16 cellular contexts compared by ENCODE assay signal in the genomic region with DNA sequence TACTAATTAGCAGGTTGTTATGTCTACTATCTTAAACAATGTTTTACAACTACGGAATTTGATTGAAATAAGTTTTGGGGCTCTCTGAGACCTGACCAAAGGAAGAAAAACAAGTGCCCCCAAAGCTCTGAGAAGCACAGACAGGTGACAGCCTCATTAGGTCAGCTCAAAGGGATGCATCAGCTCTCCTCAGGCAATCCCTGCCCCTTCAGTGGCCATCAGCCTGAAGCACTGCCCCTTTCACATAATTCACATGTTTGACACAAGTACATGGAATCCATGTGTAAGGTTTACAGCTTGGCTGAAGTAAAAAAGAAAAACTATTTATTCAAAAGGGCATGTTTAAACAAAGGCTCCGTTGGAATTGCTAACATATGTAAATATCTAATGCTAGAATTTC. TPM values are rescaled to one million over a fixed set of nuclear protein-coding genes. Genes with fewer than 3 reads are reported as not detected.
A peak's percentile ranks its signal among the peaks of the same experiment; 100 is the strongest.
DNase-seq lines count a peak whose midpoint lies in the region; ATAC-seq, FAIRE-seq and TF ChIP-seq lines count a peak whose summit lies in the region.
"Had no signal": no experiment of that assay in that cellular context is flagged by ENCODE, and none has a peak within 500 bp of the region (broad histone marks: within the 10 kb centered on the region; RNA-seq: fewer than 3 reads in every experiment).

No MANE protein-coding gene starts in this region.

- H3K27ac ChIP-seq in DND-41 (ENCODE audit: low read length): peak overlapping the region; percentile 82
- H3K27ac ChIP-seq in keratinocyte (ENCODE audit: control insufficient read depth, insufficient read depth, low read length): no peak overlapping the region
- H3K27ac ChIP-seq: brain microvascular endothelial cell, coronary artery, vagina, VCaP had no signal

- TF ChIP-seq POLR2A in erythroblast (IDR thresholded peaks at IDR 0.05; ENCODE audit: low read length): no peak

- H4K20me1 ChIP-seq in DND-41 (ENCODE audit: insufficient read depth, low read length) (no peaks in the 10 kb centered on the region), keratinocyte (ENCODE audit: control insufficient read depth, extremely low read depth, insufficient read depth, low read length) (no peaks in the 10 kb centered on the region)

- no peaks in the 10 kb centered on the region for H3K9me1 ChIP-seq in keratinocyte (ENCODE audit: control insufficient read depth, extremely low read depth, insufficient read depth, low read length)

- TF ChIP-seq CTCF in DND-41 (IDR thresholded peaks at IDR 0.05; ENCODE audit: borderline replicate concordance, extremely low read depth, low read length, poor library complexity, severe bottlenecking) (no peak), keratinocyte (optimal IDR thresholded peaks at IDR 0.05 in 1 of 3, IDR thresholded peaks at IDR 0.05 in 1 of 3, conservative IDR thresholded peaks at IDR 0.05 in 1 of 3; ENCODE audit: extremely low read depth in 1 of 3, insufficient read depth in 2 of 3, low read length in 3 of 3) (no peak)

- POLR2A ChIA-PET in activated CD4-positive, alpha-beta T cell treated with anti-CD3 and anti-CD28 coated beads, Interleukin-2, amount 10 ng/mL, durations not matched to agents 7 days and 5 days (lab: Charles Lee): no interaction called here
- POLR2A ChIA-PET in activated CD4-positive, alpha-beta T cell treated with anti-CD3 and anti-CD28 coated beads for 36 hours (lab: Charles Lee): no interaction called here

- FAIRE-seq in keratinocyte (lab: Jason Lieb, UNC): peak; percentile 78

- CTCF ChIA-PET in activated CD4-positive, alpha-beta T cell treated with anti-CD3 and anti-CD28 coated beads, Interleukin-2, amount 10 ng/mL, durations not matched to agents 7 days and 5 days (lab: Charles Lee): interaction anchor here (1.2 to 1.7 kb wide), 2 partner anchors 9 to 14 kb away, joined by 3 read pairs; no protein-coding TSS in a partner anchor
- CTCF ChIA-PET in activated CD4-positive, alpha-beta T cell treated with anti-CD3 and anti-CD28 coated beads for 36 hours (lab: Charles Lee): interaction anchor here (0.6 to 4.6 kb wide), 8 partner anchors 12 to 338 kb away, joined by 3 to 24 read pairs (median 4); no protein-coding TSS in a partner anchor

- H3K79me2 ChIP-seq in DND-41 (ENCODE audit: insufficient read depth, low read length) (no peaks in the 10 kb centered on the region), keratinocyte (ENCODE audit: control insufficient read depth, insufficient read depth, low read length) (no peaks in the 10 kb centered on the region)

- H3K36me3 ChIP-seq in DND-41 (ENCODE audit: insufficient read depth, low read length) (no peaks in the 10 kb centered on the region), adipocyte (ENCODE audit: control insufficient read depth, insufficient read depth, low read length, severe bottlenecking) (no peaks in the 10 kb centered on the region), keratinocyte (ENCODE audit: control insufficient read depth in 2 of 2, extremely low read depth in 1 of 2, insufficient read depth in 2 of 2, low read length in 2 of 2) (no peaks in the 10 kb centered on the region)
- H3K36me3 ChIP-seq: brain microvascular endothelial cell, vagina had no signal

- H3K4me2 ChIP-seq in DND-41 (ENCODE audit: insufficient read depth, low read length) (peak overlapping the region; percentile 57), keratinocyte (ENCODE audit: control insufficient read depth, extremely low read depth, insufficient read depth, low read depth, low read length) (no peak overlapping the region)

- peaks cover 7% of the 10 kb centered on the region for H3K9me3 Mint-ChIP-seq in activated CD4-positive, alpha-beta T cell treated with anti-CD3 and anti-CD28 coated beads, Interleukin-2, amount 10 ng/mL, durations not matched to agents 7 days and 5 days
- H3K9me3 Mint-ChIP-seq in activated CD4-positive, alpha-beta T cell treated with anti-CD3 and anti-CD28 coated beads for 36 hours (ENCODE audit: low read depth): no peaks in the 10 kb centered on the region

- H3K4me1 ChIP-seq in DND-41 (ENCODE audit: insufficient read depth, low read length) (peaks cover 67% of the 10 kb centered on the region), adipocyte (ENCODE audit: control insufficient read depth, insufficient read depth, low read length) (peaks cover 13% of the 10 kb centered on the region), keratinocyte (ENCODE audit: control insufficient read depth, extremely low read depth, insufficient read depth, low read length) (peaks cover 18% of the 10 kb centered on the region)

- ATAC-seq in activated CD4-positive, alpha-beta T cell treated with anti-CD3 and anti-CD28 coated beads for 36 hours: no peak
- ATAC-seq in DND-41 (ENCODE audit: insufficient read depth, low read depth) (peak; percentile 15), left ventricle myocardium superior (no peak)

- no peak for DNase-seq in activated CD4-positive, alpha-beta T cell treated with anti-CD3 and anti-CD28 coated beads, Interleukin-2, amount 10 ng/mL, durations not matched to agents 7 days and 5 days
- DNase-seq in activated CD4-positive, alpha-beta T cell treated with anti-CD3 and anti-CD28 coated beads for 36 hours: no peak
- DNase-seq in DND-41 (no peak), adipocyte (ENCODE audit: low read depth) (peak; percentile 27), keratinocyte (ENCODE audit: low read depth, low spot score) (no peak), left ventricle myocardium superior (no peak), erythroblast (lab: John Stamatoyannopoulos, UW) (no peak), DMS114 treated with DMSO at 0.1 percent for 48 hours (lab: John Stamatoyannopoulos, UW; ENCODE audit: unreplicated experiment) (no peak)
- DNase-seq: NCI-H187 treated with DMSO at 0.1 percent for 48 hours had no signal

- H3K27me3 ChIP-seq in DND-41 (ENCODE audit: insufficient read depth, low read length, poor library complexity) (no peaks in the 10 kb centered on the region), adipocyte (replicated peaks; ENCODE audit: control insufficient read depth, insufficient read depth, low read length) (no peaks in the 10 kb centered on the region), keratinocyte (ENCODE audit: control insufficient read depth, extremely low read depth, insufficient read depth, low read length) (no peaks in the 10 kb centered on the region)
- H3K27me3 ChIP-seq: brain microvascular endothelial cell, vagina had no signal

- intact Hi-C loops in activated CD4-positive, alpha-beta T cell treated with anti-CD3 and anti-CD28 coated beads for 36 hours (cut with DNase I, micrococcal nuclease): loop anchor here in 1 of 2 experiments (2.0 to 10.0 kb wide), 2 partner anchors 106 to 382 kb away; a partner anchor contains a TSS
- intact Hi-C loops in left ventricle myocardium superior (cut with micrococcal nuclease): loop anchor here (2.0 kb wide), 1 partner anchor 132 kb away; no protein-coding TSS in a partner anchor

- H3K27me3 Mint-ChIP-seq in activated CD4-positive, alpha-beta T cell treated with anti-CD3 and anti-CD28 coated beads, Interleukin-2, amount 10 ng/mL, durations not matched to agents 7 days and 5 days: peaks cover 19% of the 10 kb centered on the region
- H3K27me3 Mint-ChIP-seq in activated CD4-positive, alpha-beta T cell treated with anti-CD3 and anti-CD28 coated beads for 36 hours: peaks cover 13% of the 10 kb centered on the region
- H3K27me3 Mint-ChIP-seq: progenitor cell of endocrine pancreas had no signal

- dilution Hi-C loops in keratinocyte (cut with MboI; ENCODE audit: extremely low pct_ligation_motif_present, low sequenced_read_pairs): no loop called here

- peak overlapping the region; percentile 65 for H3K27ac Mint-ChIP-seq in activated CD4-positive, alpha-beta T cell treated with anti-CD3 and anti-CD28 coated beads, Interleukin-2, amount 10 ng/mL, durations not matched to agents 7 days and 5 days
- no peak overlapping the region for H3K27ac Mint-ChIP-seq in activated CD4-positive, alpha-beta T cell treated with anti-CD3 and anti-CD28 coated beads for 36 hours
- H3K27ac Mint-ChIP-seq: progenitor cell of endocrine pancreas had no signal

- H3K9me3 ChIP-seq in DND-41 (ENCODE audit: insufficient read depth, low read length, severe bottlenecking) (no peaks in the 10 kb centered on the region), adipocyte (ENCODE audit: control insufficient read depth, low read length) (no peaks in the 10 kb centered on the region), keratinocyte (ENCODE audit: control insufficient read depth, low read depth, low read length) (no peaks in the 10 kb centered on the region)
- H3K9me3 ChIP-seq: vagina had no signal

- peak overlapping the region; percentile 35 for H3K9ac ChIP-seq in DND-41 (ENCODE audit: low read depth, low read length)
- no peak overlapping the region for H3K9ac ChIP-seq in adipocyte (ENCODE audit: low read length)
- H3K9ac ChIP-seq in keratinocyte (ENCODE audit: control insufficient read depth, extremely low read depth, insufficient read depth, low read length): no peak overlapping the region

- peak overlapping the region; percentile 45 for H3K4me3 Mint-ChIP-seq in activated CD4-positive, alpha-beta T cell treated with anti-CD3 and anti-CD28 coated beads, Interleukin-2, amount 10 ng/mL, durations not matched to agents 7 days and 5 days
- H3K4me3 Mint-ChIP-seq in activated CD4-positive, alpha-beta T cell treated with anti-CD3 and anti-CD28 coated beads for 36 hours: no peak overlapping the region

- peaks cover 50% of the 10 kb centered on the region for H3K4me1 Mint-ChIP-seq in activated CD4-positive, alpha-beta T cell treated with anti-CD3 and anti-CD28 coated beads, Interleukin-2, amount 10 ng/mL, durations not matched to agents 7 days and 5 days
- H3K4me1 Mint-ChIP-seq in activated CD4-positive, alpha-beta T cell treated with anti-CD3 and anti-CD28 coated beads for 36 hours: peaks cover 31% of the 10 kb centered on the region

- H2AFZ ChIP-seq in DND-41 (ENCODE audit: low read depth, low read length) (no peak overlapping the region), keratinocyte (ENCODE audit: control insufficient read depth, low read length) (no peak overlapping the region)

- H3K4me3 ChIP-seq in DND-41 (ENCODE audit: low read depth in 1 of 2, low read length in 2 of 2): peak overlapping the region in 1 of 2 experiments; percentile 17; a peak in 1 of 4 replicates
- no peak overlapping the region for H3K4me3 ChIP-seq in adipocyte (ENCODE audit: low read length)
- no peak overlapping the region for H3K4me3 ChIP-seq in keratinocyte (ENCODE audit: control insufficient read depth in 2 of 3, extremely low read depth in 1 of 3, insufficient read depth in 2 of 3, low read depth in 1 of 3, low read length in 3 of 3)
- H3K4me3 ChIP-seq: coronary artery, vagina had no signal

- H3K36me3 Mint-ChIP-seq in activated CD4-positive, alpha-beta T cell treated with anti-CD3 and anti-CD28 coated beads, Interleukin-2, amount 10 ng/mL, durations not matched to agents 7 days and 5 days (ENCODE audit: low read depth): peaks cover 9% of the 10 kb centered on the region
- H3K36me3 Mint-ChIP-seq in activated CD4-positive, alpha-beta T cell treated with anti-CD3 and anti-CD28 coated beads for 36 hours (ENCODE audit: low read depth): no peaks in the 10 kb centered on the region

RNA-seq across cellular contexts. Expression of a gene that starts 56.3 kb away (rescaled TPM):
- total RNA-seq in activated CD4-positive, alpha-beta T cell treated with anti-CD3 and anti-CD28 coated beads, Interleukin-2, amount 10 ng/mL, durations not matched to agents 7 days and 5 days: not detected
- not detected for total RNA-seq in activated CD4-positive, alpha-beta T cell treated with anti-CD3 and anti-CD28 coated beads for 36 hours
- 0.02 to 0.07 TPM (median 0.05 TPM) in 3 replicates for polyA plus RNA-seq in keratinocyte
- polyA plus RNA-seq in keratinocyte (2011; ENCODE audit: low read depth): not detected
- polyA plus RNA-seq in keratinocyte (2011; cell fraction: cytosol; rRNA removed): not detected in 2 replicates
- 0.93 and 1.0 TPM in 2 replicates for polyA plus RNA-seq in keratinocyte (2011; cell fraction: nucleus; rRNA removed)
- 0.24 TPM in 1 of 2 replicates, not detected in the other for polyA plus RNA-seq in keratinocyte (2012; ENCODE audit: low replicate concordance)
- 1.7 to 5.2 TPM (median 3.3 TPM) in 3 replicates for polyA minus RNA-seq in keratinocyte
- not detected for polyA minus RNA-seq in keratinocyte (2011; cell fraction: cytosol; rRNA and poly(A)+ RNA removed)
- 5.8 and 8.1 TPM in 2 replicates for polyA minus RNA-seq in keratinocyte (2011; cell fraction: nucleus; rRNA and poly(A)+ RNA removed)
- total RNA-seq in left ventricle myocardium superior: not detected
- total RNA-seq: T-helper 1 cell treated with Interleukin-12 subunit alpha and Interleukin-12 subunit beta and Interleukin-4 antibody, amounts not matched to agents 30 ng/mL and 1 ng/mL, for 36 hours had no signal
- polyA plus RNA-seq: neural cell had no signal
